ENCODE assay signal across 17 cellular contexts in genomic region chr4:94947681-94948108, GRCh38.
"Had no signal": no experiment of that assay in that cellular context is flagged by ENCODE, and none has a peak within 500 bp of the region (broad histone marks: within the 10 kb centered on the region; RNA-seq: fewer than 3 reads in every experiment).

No MANE protein-coding gene starts in this region.

- H3K9ac ChIP-seq: parathyroid adenoma had no signal

- H3K27ac ChIP-seq: adrenal gland, dorsolateral prefrontal cortex, esophagus squamous epithelium, neutrophil, parathyroid adenoma, transverse colon, WERI-Rb-1 had no signal

- H3K4me1 ChIP-seq: adrenal gland, esophagus squamous epithelium, parathyroid adenoma, transverse colon had no signal

- DNase-seq: activated CD4-positive, alpha-beta memory T cell treated with anti-CD3 and anti-CD28 coated beads for 36 hours; activated CD4-positive, alpha-beta T cell treated with anti-CD3 and anti-CD28 coated beads for 36 hours; activated CD8-positive, alpha-beta memory T cell treated with anti-CD3 and anti-CD28 coated beads, Interleukin-2, amount 10 ng/mL, durations not matched to agents 7 days and 5 days; activated effector memory CD4-positive, alpha-beta T cell treated with Interleukin-2 at 50 U/mL for 16 hours; activated T-cell treated with anti-CD3 and anti-CD28 coated beads, Interleukin-2, amount 50 U/mL, for 1 hour; adrenal gland; dorsolateral prefrontal cortex; esophagus squamous epithelium; stimulated activated CD4-positive, alpha-beta T cell treated with anti-CD3 and anti-CD28 coated beads, Interleukin-15, amount 100 ng/mL, for 24 hours; stimulated activated CD4-positive, alpha-beta T cell treated with anti-CD3 and anti-CD28 coated beads, Interleukin-4, amount 100 ng/mL, for 24 hours; stimulated activated naive CD4-positive, alpha-beta T cell; substantia nigra; transverse colon; WERI-Rb-1 had no signal

- H2AFZ ChIP-seq: parathyroid adenoma had no signal

- H3K79me2 ChIP-seq: parathyroid adenoma had no signal

- H3K9me3 ChIP-seq: adrenal gland, esophagus squamous epithelium, neutrophil, transverse colon had no signal

- H3K4me3 ChIP-seq: adrenal gland, dorsolateral prefrontal cortex, esophagus squamous epithelium, transverse colon had no signal

- H3K36me3 ChIP-seq: adrenal gland, esophagus squamous epithelium, neutrophil, transverse colon, WERI-Rb-1 had no signal

- H3K27me3 ChIP-seq: adrenal gland, dorsolateral prefrontal cortex, esophagus squamous epithelium, neutrophil, transverse colon had no signal

- ATAC-seq: activated CD4-positive, alpha-beta T cell treated with anti-CD3 and anti-CD28 coated beads for 36 hours; activated CD8-positive, alpha-beta memory T cell treated with anti-CD3 and anti-CD28 coated beads, Interleukin-2, amount 10 ng/mL, durations not matched to agents 7 days and 5 days; naive thymus-derived CD8-positive, alpha-beta T cell had no signal
